8 cellular contexts compared by ENCODE assay signal in genomic region chr1:43705982-43706597, GRCh38. TPM values are rescaled to one million over a fixed set of nuclear protein-coding genes. Genes with fewer than 3 reads are reported as not detected.
A peak's percentile ranks its signal among the peaks of the same experiment; 100 is the strongest.
DNase-seq lines count a peak whose midpoint lies in the region; ATAC-seq, FAIRE-seq and TF ChIP-seq lines count a peak whose summit lies in the region.

No MANE protein-coding gene starts in this region.

- H3K4me3 Mint-ChIP-seq in activated naive CD4-positive, alpha-beta T cell treated with anti-CD3 and anti-CD28 coated beads, Interleukin-2, amount 50 U/mL, for 24 hours: peak overlapping the region; percentile 85
- H3K4me3 Mint-ChIP-seq in stimulated activated naive CD8-positive, alpha-beta T cell treated with anti-CD3 and anti-CD28 coated beads, Interleukin-15, amount 100 ng/mL, for 72 hours: peak overlapping the region; percentile 91 to 98

- ATAC-seq in PC-3: no peak
- ATAC-seq in stimulated activated naive CD8-positive, alpha-beta T cell treated with anti-CD3 and anti-CD28 coated beads, Interleukin-15, amount 100 ng/mL, for 72 hours: no peak

- POLR2A ChIA-PET in PC-3 (lab: Charles Lee; ENCODE audit: unreplicated experiment): interaction anchor here (0.7 kb wide), 1 partner anchor 435 kb away, joined by 6 read pairs; no protein-coding TSS in a partner anchor

- no peaks in the 10 kb centered on the region for H3F3A ChIP-seq in PC-3 (ENCODE audit: low read length, unreplicated experiment)

- no peaks in the 10 kb centered on the region for H4K20me1 ChIP-seq in PC-3 (ENCODE audit: low read length)

- H3K9ac ChIP-seq in PC-3 (ENCODE audit: low read length) (peak overlapping the region; percentile 82), kidney (ENCODE audit: low read length in 2 of 2) (no peak overlapping the region)

- intact Hi-C loops in PC-3 (cut with micrococcal nuclease) (loop anchor here (2.0 to 5.0 kb wide), 2 partner anchors 55 to 241 kb away; partner anchors contain the start of genes IPO13 and KDM4A), kidney (cut with DNase I) (no loop called here)

- no peaks in the 10 kb centered on the region for H3K27me3 Mint-ChIP-seq in activated naive CD4-positive, alpha-beta T cell treated with anti-CD3 and anti-CD28 coated beads, Interleukin-2, amount 50 U/mL, for 24 hours
- H3K27me3 Mint-ChIP-seq in stimulated activated naive CD8-positive, alpha-beta T cell treated with anti-CD3 and anti-CD28 coated beads, Interleukin-15, amount 100 ng/mL, for 72 hours: no peaks in the 10 kb centered on the region

- no peak for DNase-seq in activated naive CD4-positive, alpha-beta T cell treated with Interleukin-2 at 50 U/mL for 16 hours
- DNase-seq in PC-3 (no peak), epithelial cell of prostate (ENCODE audit: low read depth, low spot score) (no peak), DMS79 treated with DMSO at 0.1 percent for 48 hours (lab: John Stamatoyannopoulos, UW) (no peak), iPS-NIHi11 (ENCODE audit: low spot score) (no peak), kidney (no peak)
- DNase-seq in stimulated activated naive CD8-positive, alpha-beta T cell treated with anti-CD3 and anti-CD28 coated beads, Interleukin-15, amount 100 ng/mL, for 72 hours: peak; percentile 3 to 11

- 0 out of 2 replicates have a peak overlapping the region, but pooled peaks have one; percentile 17 for H3K27ac ChIP-seq in PC-3 (ENCODE audit: low read length)
- peak overlapping the region; percentile 22 for H3K27ac ChIP-seq in epithelial cell of prostate
- no peak overlapping the region for H3K27ac ChIP-seq in kidney (ENCODE audit: low read depth in 2 of 2, low read length in 2 of 2)

- FAIRE-seq in kidney (lab: Jason Lieb, UNC): no peak

- peak overlapping the region; percentile 87; the same call in 1 of the 2 replicates for H2AFZ ChIP-seq in PC-3 (ENCODE audit: low read length)

- CTCF ChIA-PET in PC-3 (lab: Charles Lee): interaction anchor here (1.2 kb wide), 1 partner anchor 124 kb away, joined by 3 read pairs; no protein-coding TSS in a partner anchor

- H3K9me3 ChIP-seq in PC-3 (ENCODE audit: low read length): no peaks in the 10 kb centered on the region
- no peaks in the 10 kb centered on the region for H3K9me3 ChIP-seq in kidney (ENCODE audit: control insufficient read depth in 1 of 2, low read length in 2 of 2)

- peaks cover 33% of the 10 kb centered on the region for H3K4me1 Mint-ChIP-seq in activated naive CD4-positive, alpha-beta T cell treated with anti-CD3 and anti-CD28 coated beads, Interleukin-2, amount 50 U/mL, for 24 hours
- peaks cover 36% of the 10 kb centered on the region for H3K4me1 Mint-ChIP-seq in stimulated activated naive CD8-positive, alpha-beta T cell treated with anti-CD3 and anti-CD28 coated beads, Interleukin-15, amount 100 ng/mL, for 72 hours

- H3K4me3 ChIP-seq in PC-3 (ENCODE audit: low read length): peak overlapping the region; percentile 83
- H3K4me3 ChIP-seq in kidney (ENCODE audit: low read length in 2 of 2): no peak overlapping the region

- H3K79me2 ChIP-seq in PC-3 (ENCODE audit: low read length): peaks cover 33% of the 10 kb centered on the region

- H3K36me3 Mint-ChIP-seq in activated naive CD4-positive, alpha-beta T cell treated with anti-CD3 and anti-CD28 coated beads, Interleukin-2, amount 50 U/mL, for 24 hours: peaks cover 12% of the 10 kb centered on the region

- peak overlapping the region; percentile 99 for H3K4me2 ChIP-seq in PC-3 (ENCODE audit: low read length)

- TF ChIP-seq CTCF in PC-3 (conservative IDR thresholded peaks at IDR 0.05; ENCODE audit: low read depth, low read length): no peak
- no peak for TF ChIP-seq CTCF in kidney (IDR thresholded peaks at IDR 0.05; ENCODE audit: borderline replicate concordance, extremely low read depth, insufficient read depth)

- BruUV-seq in PC-3 (replicated peaks; lab: Mats Ljungman, UMichigan): no TSS peak

- H3K9me2 ChIP-seq in PC-3 (replicated peaks; ENCODE audit: low read length): no peaks in the 10 kb centered on the region

- no peaks in the 10 kb centered on the region for H3K27me3 ChIP-seq in PC-3 (ENCODE audit: low read length)

- peaks cover 30% of the 10 kb centered on the region for H3K4me1 ChIP-seq in PC-3 (ENCODE audit: insufficient read depth, low read length)
- H3K4me1 ChIP-seq in kidney (ENCODE audit: control insufficient read depth in 1 of 2, insufficient read depth in 1 of 2, low read depth in 1 of 2, low read length in 2 of 2): peaks cover 0 to 10% of the 10 kb centered on the region in 2 donors

- peaks cover 31% of the 10 kb centered on the region for H3K36me3 ChIP-seq in PC-3 (ENCODE audit: low read depth, low read length)
- peaks cover 16 to 17% of the 10 kb centered on the region in 2 donors for H3K36me3 ChIP-seq in kidney (ENCODE audit: control insufficient read depth in 1 of 2, insufficient read depth in 2 of 2, low read length in 2 of 2)

- no peak overlapping the region for H3K27ac Mint-ChIP-seq in activated naive CD4-positive, alpha-beta T cell treated with anti-CD3 and anti-CD28 coated beads, Interleukin-2, amount 50 U/mL, for 24 hours
- H3K27ac Mint-ChIP-seq in stimulated activated naive CD8-positive, alpha-beta T cell treated with anti-CD3 and anti-CD28 coated beads, Interleukin-15, amount 100 ng/mL, for 72 hours: peak overlapping the region; percentile 30 to 95

- H3K9me3 Mint-ChIP-seq in activated naive CD4-positive, alpha-beta T cell treated with anti-CD3 and anti-CD28 coated beads, Interleukin-2, amount 50 U/mL, for 24 hours: no peaks in the 10 kb centered on the region
- H3K9me3 Mint-ChIP-seq in stimulated activated naive CD8-positive, alpha-beta T cell treated with anti-CD3 and anti-CD28 coated beads, Interleukin-15, amount 100 ng/mL, for 72 hours: no peaks in the 10 kb centered on the region

RNA-seq across cellular contexts. Expression of gene ST3GAL3, which starts 1.2 kb away (rescaled TPM):
- total RNA-seq in PC-3 (2014; rRNA removed) (7.4 and 9.0 TPM in 2 replicates), kidney (21.3 TPM)
- 15.3 TPM for polyA plus RNA-seq in kidney (ENCODE audit: insufficient read depth, low read depth, low replicate concordance)

RNA-seq across cellular contexts. Expression of gene KDM4A, which starts 56.1 kb away (rescaled TPM):
- total RNA-seq in PC-3 (2014; rRNA removed) (23.2 and 27.8 TPM in 2 replicates), kidney (35.2 TPM)
- polyA plus RNA-seq in kidney (ENCODE audit: insufficient read depth, low read depth, low replicate concordance): 11.3 TPM

Comparison
In these comparisons a context has a peak if more than half of its experiments do, and no peak if none do; other contexts are left out.
1. DNase-seq: peak in stimulated activated naive CD8-positive, alpha-beta T cell treated with anti-CD3 and anti-CD28 coated beads, Interleukin-15, amount 100 ng/mL, for 72 hours (2 of 2); none in activated naive CD4-positive, alpha-beta T cell treated with Interleukin-2 at 50 U/mL for 16 hours (single experiment), PC-3 (single experiment), epithelial cell of prostate (single experiment), DMS79 treated with DMSO at 0.1 percent for 48 hours (single experiment), iPS-NIHi11 (single experiment) and kidney (single experiment).
2. H3K27ac ChIP-seq: peak in PC-3 (single experiment) and epithelial cell of prostate (single experiment); none in kidney (0 of 2).